ENCODE assay signal across 10 cellular contexts in genomic region chr16:86665319-86665675, GRCh38.
DNase-seq lines count a peak whose midpoint lies in the region; ATAC-seq and TF ChIP-seq lines count a peak whose summit lies in the region.
"Had no signal": no experiment of that assay in that cellular context is flagged by ENCODE, and none has a peak within 500 bp of the region (broad histone marks: within the 10 kb centered on the region; RNA-seq: fewer than 3 reads in every experiment).

No MANE protein-coding gene starts in this region.

- H3K4me3 ChIP-seq in brain microvascular endothelial cell (ENCODE audit: low read depth, low read length) (no peak overlapping the region), tibial nerve (no peak overlapping the region)

- TF ChIP-seq EP300 in tibial nerve (IDR thresholded peaks at IDR 0.05) = no peak

- H3K36me3 ChIP-seq in brain microvascular endothelial cell (replicated peaks) = no peaks in the 10 kb centered on the region
- H3K36me3 ChIP-seq in tibial nerve = no peaks in the 10 kb centered on the region

- H3K27me3 ChIP-seq in brain microvascular endothelial cell (replicated peaks) (no peaks in the 10 kb centered on the region), tibial nerve (peaks cover 0 to 2% of the 10 kb centered on the region in 2 donors)

- TF ChIP-seq POLR2A in tibial nerve (IDR thresholded peaks at IDR 0.05) = no peak

- in situ Hi-C loops in brain microvascular endothelial cell (cut with HindIII; ENCODE audit: low pct_ligation_motif_present, low sequenced_read_pairs) = no loop called here

- TF ChIP-seq CTCF in brain microvascular endothelial cell (IDR thresholded peaks at IDR 0.05; ENCODE audit: low read depth, low read length, missing control alignments) (no peak), tibial nerve (IDR thresholded peaks at IDR 0.05) (no peak)

- peak; percentile 16 for ATAC-seq in GM19372 (IDR thresholded peaks at IDR 0.05; ENCODE audit: low read depth, unreplicated experiment)
- ATAC-seq in HG03159 (IDR thresholded peaks at IDR 0.05; ENCODE audit: unreplicated experiment) = peak; percentile 26

- peaks cover 0 to 28% (median 7%) of the 10 kb centered on the region in 4 donors for H3K4me1 ChIP-seq in tibial nerve

- H3K9me3 ChIP-seq in tibial nerve = no peaks in the 10 kb centered on the region

- H3K27ac ChIP-seq in brain microvascular endothelial cell (peak overlapping the region; percentile 96), tibial nerve (peak overlapping the region in 1 of 4 donors; percentile 32)

- DNase-seq in brain microvascular endothelial cell (peak; percentile 59), renal cortical epithelial cell (ENCODE audit: low read depth) (peak; percentile 95), NCI-H187 treated with DMSO at 0.1 percent for 48 hours (lab: John Stamatoyannopoulos, UW) (no peak), activated gamma-delta T cell treated with Interleukin-2 at 50 U/mL for 16 hours (no peak), tibial nerve (ENCODE audit: low spot score in 2 of 2) (no peak)
- DNase-seq: activated naive CD8-positive, alpha-beta T cell treated with anti-CD3 and anti-CD28 coated beads, Interleukin-2, amount 10 ng/mL, durations not matched to agents 7 days and 5 days; NCI-H2171 treated with DMSO at 0.1 percent for 48 hours; occipital lobe had no signal

- 31 to 58% methylated on average over 2 of the region's 2 CpGs for WGBS in tibial nerve, 2 donors

Comparison
In these comparisons a context has a peak if more than half of its experiments do, and no peak if none do; other contexts are left out.
1. DNase-seq: peak in brain microvascular endothelial cell (single experiment) and renal cortical epithelial cell (single experiment); none in NCI-H187 treated with DMSO at 0.1 percent for 48 hours (single experiment), activated gamma-delta T cell treated with Interleukin-2 at 50 U/mL for 16 hours (single experiment) and tibial nerve (0 of 2).